13 cellular contexts compared by ENCODE assay signal in the genomic region with DNA sequence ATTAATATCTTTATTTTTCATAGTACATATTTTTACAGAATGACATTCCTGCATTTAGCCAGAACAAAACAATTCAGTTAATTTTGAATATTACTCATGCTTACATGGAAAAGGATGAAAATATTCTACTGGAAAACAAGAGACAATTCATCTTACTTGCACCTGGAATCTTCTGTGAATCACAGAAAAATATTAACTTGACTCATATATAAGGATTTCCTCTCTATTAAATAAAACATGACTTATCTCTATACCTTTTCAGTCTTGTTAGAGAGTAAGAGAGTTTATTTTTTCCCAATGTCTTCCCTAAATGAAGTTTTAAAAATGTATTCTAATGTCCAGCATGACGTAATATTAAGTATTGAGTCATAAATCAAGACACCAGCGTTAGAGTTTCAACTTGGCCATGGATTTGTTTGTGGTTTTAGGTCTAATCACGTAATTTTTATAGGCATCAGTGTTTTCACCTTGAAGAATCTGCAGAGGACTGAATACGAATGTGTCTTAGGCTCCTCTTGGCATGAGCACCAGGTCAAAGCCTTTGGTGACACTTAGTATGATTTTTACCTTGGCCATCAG.
"Had no signal": no experiment of that assay in that cellular context is flagged by ENCODE, and none has a peak within 500 bp of the region (broad histone marks: within the 10 kb centered on the region; RNA-seq: fewer than 3 reads in every experiment).

No MANE protein-coding gene starts in this region.

- H3K36me3 Mint-ChIP-seq: activated naive CD8-positive, alpha-beta T cell; naive B cell; stimulated activated memory B cell treated with anti-CD40 and anti-IgM and Interleukin-4, amounts not matched to agents 10 μg/mL and 1 μg/mL and 100 μg/mL, for 72 hours had no signal

- H3K4me3 Mint-ChIP-seq: activated naive CD8-positive, alpha-beta T cell; naive B cell; stimulated activated memory B cell treated with anti-CD40 and anti-IgM and Interleukin-4, amounts not matched to agents 10 μg/mL and 1 μg/mL and 100 μg/mL, for 72 hours; T-helper 2 cell treated with Interferon-gamma antibody and Interleukin-4, amounts not matched to agents 5 μg/mL and 100 μg/mL, for 36 hours had no signal

- H3K27me3 Mint-ChIP-seq: naive B cell; stimulated activated memory B cell treated with anti-CD40 and anti-IgM and Interleukin-4, amounts not matched to agents 10 μg/mL and 1 μg/mL and 100 μg/mL, for 72 hours had no signal

- H3K27ac Mint-ChIP-seq: activated naive CD8-positive, alpha-beta T cell; naive B cell; stimulated activated memory B cell treated with anti-CD40 and anti-IgM and Interleukin-4, amounts not matched to agents 10 μg/mL and 1 μg/mL and 100 μg/mL, for 72 hours; T-helper 2 cell treated with Interferon-gamma antibody and Interleukin-4, amounts not matched to agents 5 μg/mL and 100 μg/mL, for 36 hours had no signal

- H3K79me2 ChIP-seq: hepatocyte had no signal

- H3K4me3 ChIP-seq: cardiac muscle cell, hepatocyte, lower lobe of right lung had no signal

- H3K4me2 ChIP-seq: hepatocyte had no signal

- H3K27ac ChIP-seq: cardiac muscle cell, hepatocyte, lower lobe of right lung had no signal

- H3K4me1 ChIP-seq: lower lobe of right lung had no signal

- H3K9me3 Mint-ChIP-seq: T-helper 2 cell treated with Interferon-gamma antibody and Interleukin-4, amounts not matched to agents 5 μg/mL and 100 μg/mL, for 36 hours had no signal

- H3K9me3 ChIP-seq: lower lobe of right lung had no signal

- H3K27me3 ChIP-seq: cardiac muscle cell, hepatocyte had no signal

- ATAC-seq: lower lobe of right lung; stimulated activated memory B cell treated with anti-CD40 and anti-IgM and Interleukin-4, amounts not matched to agents 10 μg/mL and 1 μg/mL and 100 μg/mL, for 72 hours had no signal

- H3K36me3 ChIP-seq: cardiac muscle cell, lower lobe of right lung had no signal

- H2AFZ ChIP-seq: hepatocyte had no signal

- H3K4me1 Mint-ChIP-seq: naive B cell; stimulated activated memory B cell treated with anti-CD40 and anti-IgM and Interleukin-4, amounts not matched to agents 10 μg/mL and 1 μg/mL and 100 μg/mL, for 72 hours had no signal

- DNase-seq: activated CD4-positive, alpha-beta T cell treated with anti-CD3 and anti-CD28 coated beads, Interleukin-2, amount 50 U/mL, for 4 hours; activated CD4-positive, CD25-positive, alpha-beta regulatory T cell treated with anti-CD3 and anti-CD28 coated beads, Interleukin-2, amount 50 U/mL, for 72 hours; activated effector memory CD4-positive, alpha-beta T cell treated with anti-CD3 and anti-CD28 coated beads, Interleukin-2, amount 50 U/mL, for 16 hours; activated T-cell treated with anti-CD3 and anti-CD28 coated beads, Interleukin-2, amount 50 U/mL, for 1 hour; lower lobe of right lung; naive B cell; posterior cingulate gyrus; trophoblast cell had no signal
